In the genomic region with DNA sequence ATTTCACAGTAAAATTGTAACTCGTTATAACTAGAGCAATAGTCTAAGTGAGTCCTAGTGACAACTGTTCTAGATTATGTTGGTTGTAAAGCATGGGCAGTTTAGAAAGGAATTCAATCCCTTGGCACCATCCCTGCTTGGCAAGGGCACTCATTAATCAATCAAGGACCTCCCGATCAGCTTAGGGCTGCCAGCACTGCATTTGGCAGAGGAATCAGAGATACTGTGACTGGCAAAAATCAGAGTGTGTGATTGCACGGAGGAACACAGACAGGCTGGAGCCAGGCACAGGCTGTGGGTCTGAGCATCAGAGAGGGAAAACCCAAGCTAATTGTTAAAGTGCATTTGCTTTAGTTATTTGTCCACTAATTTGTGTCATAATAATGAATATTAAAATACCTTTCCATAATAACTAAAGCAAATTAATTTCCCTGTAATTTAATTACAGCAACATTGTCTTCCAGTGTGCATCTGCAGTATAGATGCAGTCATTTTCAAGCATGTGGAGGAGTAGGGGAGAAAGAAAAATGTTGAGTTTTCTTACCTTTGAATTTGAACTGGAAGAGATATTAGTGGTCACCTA, we compare ENCODE assay signal across 20 cellular contexts.
"Had no signal": no experiment of that assay in that cellular context is flagged by ENCODE, and none has a peak within 500 bp of the region (broad histone marks: within the 10 kb centered on the region; RNA-seq: fewer than 3 reads in every experiment).

No MANE protein-coding gene starts in this region.

- H3K36me3 Mint-ChIP-seq: mesothelial cell of epicardium, neural progenitor cell had no signal

- ATAC-seq: activated CD8-positive, alpha-beta T cell treated with anti-CD3 and anti-CD28 coated beads for 36 hours; activated T-cell treated with anti-CD3 and anti-CD28 coated beads, Interleukin-2, amount 50 U/mL, for 4 hours; effector memory CD8-positive, alpha-beta T cell; psoas muscle had no signal

- H3K9ac ChIP-seq: neural progenitor cell had no signal

- DNase-seq: activated B cell treated with CpG ODN at 0.5 μM for 24 hours; activated CD4-positive, alpha-beta T cell treated with anti-CD3 and anti-CD28 coated beads for 48 hours; activated CD8-positive, alpha-beta T cell treated with anti-CD3 and anti-CD28 coated beads for 36 hours; activated effector memory CD4-positive, alpha-beta T cell treated with anti-CD3 and anti-CD28 coated beads, Interleukin-2, amount 50 U/mL, for 16 hours; activated T-cell treated with anti-CD3 and anti-CD28 coated beads, Interleukin-2, amount 50 U/mL, for 4 hours; amniotic stem cell; cerebellar nuclear complex; effector memory CD8-positive, alpha-beta T cell; foreskin melanocyte; psoas muscle; sigmoid colon; stimulated activated CD4-positive, alpha-beta T cell treated with anti-CD3 and anti-CD28 coated beads, Interleukin-2, amount 100 ng/mL, for 24 hours had no signal

- H3K4me3 Mint-ChIP-seq: activated B cell treated with CpG ODN at 0.5 μM for 24 hours; activated CD8-positive, alpha-beta T cell treated with anti-CD3 and anti-CD28 coated beads for 36 hours; activated naive CD8-positive, alpha-beta T cell; activated T-cell treated with anti-CD3 and anti-CD28 coated beads, Interleukin-2, amount 50 U/mL, for 4 hours; dendritic cell treated with granulocyte-macrophage colony-stimulating factor and Interleukin-4, amounts not matched to agents 40 ng/mL and 50 ng/mL, for 4 days; effector memory CD8-positive, alpha-beta T cell; mesothelial cell of epicardium; neural progenitor cell had no signal

- H3K4me3 ChIP-seq: breast epithelium, lung, neural progenitor cell, psoas muscle, sigmoid colon, vagina had no signal

- H3K27ac Mint-ChIP-seq: activated B cell treated with CpG ODN at 0.5 μM for 24 hours; activated CD8-positive, alpha-beta T cell treated with anti-CD3 and anti-CD28 coated beads for 36 hours; activated naive CD8-positive, alpha-beta T cell; dendritic cell treated with granulocyte-macrophage colony-stimulating factor and Interleukin-4, amounts not matched to agents 40 ng/mL and 50 ng/mL, for 4 days; effector memory CD8-positive, alpha-beta T cell; mesothelial cell of epicardium; neural progenitor cell had no signal

- H3K4me2 ChIP-seq: neural progenitor cell had no signal

- H3K4me1 ChIP-seq: breast epithelium had no signal

- H3K9me3 ChIP-seq: breast epithelium, psoas muscle, sigmoid colon, vagina had no signal

- H3K36me3 ChIP-seq: breast epithelium, neural progenitor cell, sigmoid colon, vagina had no signal

- H3K27ac ChIP-seq: breast epithelium, epithelial cell of prostate, neural progenitor cell, psoas muscle, sigmoid colon, vagina had no signal

- H3K27me3 ChIP-seq: breast epithelium, neural progenitor cell, sigmoid colon, vagina had no signal

- H3K9me3 Mint-ChIP-seq: activated B cell treated with CpG ODN at 0.5 μM for 24 hours; activated CD8-positive, alpha-beta T cell treated with anti-CD3 and anti-CD28 coated beads for 36 hours; activated T-cell treated with anti-CD3 and anti-CD28 coated beads, Interleukin-2, amount 50 U/mL, for 4 hours; dendritic cell treated with granulocyte-macrophage colony-stimulating factor and Interleukin-4, amounts not matched to agents 40 ng/mL and 50 ng/mL, for 4 days; effector memory CD8-positive, alpha-beta T cell; mesothelial cell of epicardium had no signal
